ENCODE assay signal across 1 cellular context in genomic region chr19:14432817-14433453, GRCh38.
TF ChIP-seq lines count a peak whose summit lies in the region.

Gene PKN1 (plus strand): TSS chr19:14433306. CDS start chr19:14433522, 216 bp downstream.

TF ChIP-seq in HEK293, 187 proteins besides CTCF, POLR2A, EP300 and RAD21 (continued from another document and continues in another):
- TF ChIP-seq ZNF600 (tag by site-specific recombination; IDR thresholded peaks at IDR 0.05) (no peak), HOXD13 (CRISPR knock-in tag; IDR thresholded peaks at IDR 0.05; ENCODE audit: borderline replicate concordance) (no peak), ZNF335 (tag by site-specific recombination; conservative IDR thresholded peaks at IDR 0.05) (peak; percentile 59), ZNF76 (tag by site-specific recombination; IDR thresholded peaks at IDR 0.05; ENCODE audit: borderline replicate concordance, low read depth) (peak; percentile 71), ZNF148 (tag by site-specific recombination; IDR thresholded peaks at IDR 0.05; ENCODE audit: borderline replicate concordance) (no peak), ZNF626 (tag by site-specific recombination; IDR thresholded peaks at IDR 0.05) (no peak), SP3 (tag by site-specific recombination; IDR thresholded peaks at IDR 0.05) (peak; percentile 53), ZNF350 (tag by site-specific recombination; IDR thresholded peaks at IDR 0.05) (no peak), ZNF670 (tag by site-specific recombination; IDR thresholded peaks at IDR 0.05; ENCODE audit: low read depth) (no peak), GLIS1 (tag by site-specific recombination; IDR thresholded peaks at IDR 0.05) (0 out of 2 replicates have a peak, but pooled peaks have one; percentile 12), PATZ1 (tag by site-specific recombination; IDR thresholded peaks at IDR 0.05) (peak; percentile 86), FEZF1 (tag by site-specific recombination; IDR thresholded peaks at IDR 0.05) (no peak), ZNF433 (tag by site-specific recombination; IDR thresholded peaks at IDR 0.05; ENCODE audit: low read depth) (no peak), ZFP3 (tag by site-specific recombination; IDR thresholded peaks at IDR 0.05; ENCODE audit: low read depth) (no peak), ZNF624 (tag by site-specific recombination; IDR thresholded peaks at IDR 0.05) (no peak), SP2 (tag by site-specific recombination; IDR thresholded peaks at IDR 0.05) (peak; percentile 47), ZNF555 (tag by site-specific recombination; conservative IDR thresholded peaks at IDR 0.05) (no peak), ZNF560 (tag by site-specific recombination; IDR thresholded peaks at IDR 0.05; ENCODE audit: borderline replicate concordance) (no peak), KLF8 (tag by site-specific recombination; IDR thresholded peaks at IDR 0.05) (0 out of 2 replicates have a peak, but pooled peaks have one; percentile 68), ZIC2 (tag by site-specific recombination; IDR thresholded peaks at IDR 0.05) (no peak), PRDM10 (tag by site-specific recombination; IDR thresholded peaks at IDR 0.05) (peak; percentile 94), ZNF426 (tag by site-specific recombination; IDR thresholded peaks at IDR 0.05) (no peak), ZNF529 (tag by site-specific recombination; IDR thresholded peaks at IDR 0.05; ENCODE audit: insufficient replicate concordance) (no peak), ZNF610 (tag by site-specific recombination; IDR thresholded peaks at IDR 0.05; ENCODE audit: borderline replicate concordance) (no peak), ZNF645 (tag by site-specific recombination; IDR thresholded peaks at IDR 0.05) (no peak), ZSCAN30 (tag by site-specific recombination; IDR thresholded peaks at IDR 0.05) (0 out of 2 replicates have a peak, but pooled peaks have one; percentile 35), ZNF155 (tag by site-specific recombination; IDR thresholded peaks at IDR 0.05) (no peak), ZNF596 (tag by site-specific recombination; IDR thresholded peaks at IDR 0.05) (no peak), ZNF324 (tag by site-specific recombination; IDR thresholded peaks at IDR 0.05) (no peak), ZNF221 (tag by site-specific recombination; IDR thresholded peaks at IDR 0.05; ENCODE audit: borderline replicate concordance) (no peak), REPIN1 (tag by site-specific recombination; IDR thresholded peaks at IDR 0.05; ENCODE audit: low read depth) (no peak), ZNF629 (tag by site-specific recombination; IDR thresholded peaks at IDR 0.05) (no peak; the same call in 1 of the 2 replicates), ZNF274 (IDR thresholded peaks at IDR 0.05; ENCODE audit: low read length) (no peak), ZNF274 (tag by site-specific recombination; IDR thresholded peaks at IDR 0.05; ENCODE audit: borderline replicate concordance) (no peak), KLF9 (tag by site-specific recombination; IDR thresholded peaks at IDR 0.05; ENCODE audit: low read depth) (peak; percentile 80; the same call in 1 of the 2 replicates), ZBTB1 (tag by site-specific recombination; IDR thresholded peaks at IDR 0.05) (no peak)
- TF ChIP-seq, protein P1, sequence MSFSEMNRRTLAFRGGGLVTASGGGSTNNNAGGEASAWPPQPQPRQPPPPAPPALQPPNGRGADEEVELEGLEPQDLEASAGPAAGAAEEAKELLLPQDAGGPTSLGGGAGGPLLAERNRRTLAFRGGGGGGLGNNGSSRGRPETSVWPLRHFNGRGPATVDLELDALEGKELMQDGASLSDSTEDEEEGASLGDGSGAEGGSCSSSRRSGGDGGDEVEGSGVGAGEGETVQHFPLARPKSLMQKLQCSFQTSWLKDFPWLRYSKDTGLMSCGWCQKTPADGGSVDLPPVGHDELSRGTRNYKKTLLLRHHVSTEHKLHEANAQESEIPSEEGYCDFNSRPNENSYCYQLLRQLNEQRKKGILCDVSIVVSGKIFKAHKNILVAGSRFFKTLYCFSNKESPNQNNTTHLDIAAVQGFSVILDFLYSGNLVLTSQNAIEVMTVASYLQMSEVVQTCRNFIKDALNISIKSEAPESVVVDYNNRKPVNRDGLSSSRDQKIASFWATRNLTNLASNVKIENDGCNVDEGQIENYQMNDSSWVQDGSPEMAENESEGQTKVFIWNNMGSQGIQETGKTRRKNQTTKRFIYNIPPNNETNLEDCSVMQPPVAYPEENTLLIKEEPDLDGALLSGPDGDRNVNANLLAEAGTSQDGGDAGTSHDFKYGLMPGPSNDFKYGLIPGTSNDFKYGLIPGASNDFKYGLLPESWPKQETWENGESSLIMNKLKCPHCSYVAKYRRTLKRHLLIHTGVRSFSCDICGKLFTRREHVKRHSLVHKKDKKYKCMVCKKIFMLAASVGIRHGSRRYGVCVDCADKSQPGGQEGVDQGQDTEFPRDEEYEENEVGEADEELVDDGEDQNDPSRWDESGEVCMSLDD (tag by site-specific recombination; IDR thresholded peaks at IDR 0.05), result peak; percentile 88
- TF ChIP-seq, protein P2, sequence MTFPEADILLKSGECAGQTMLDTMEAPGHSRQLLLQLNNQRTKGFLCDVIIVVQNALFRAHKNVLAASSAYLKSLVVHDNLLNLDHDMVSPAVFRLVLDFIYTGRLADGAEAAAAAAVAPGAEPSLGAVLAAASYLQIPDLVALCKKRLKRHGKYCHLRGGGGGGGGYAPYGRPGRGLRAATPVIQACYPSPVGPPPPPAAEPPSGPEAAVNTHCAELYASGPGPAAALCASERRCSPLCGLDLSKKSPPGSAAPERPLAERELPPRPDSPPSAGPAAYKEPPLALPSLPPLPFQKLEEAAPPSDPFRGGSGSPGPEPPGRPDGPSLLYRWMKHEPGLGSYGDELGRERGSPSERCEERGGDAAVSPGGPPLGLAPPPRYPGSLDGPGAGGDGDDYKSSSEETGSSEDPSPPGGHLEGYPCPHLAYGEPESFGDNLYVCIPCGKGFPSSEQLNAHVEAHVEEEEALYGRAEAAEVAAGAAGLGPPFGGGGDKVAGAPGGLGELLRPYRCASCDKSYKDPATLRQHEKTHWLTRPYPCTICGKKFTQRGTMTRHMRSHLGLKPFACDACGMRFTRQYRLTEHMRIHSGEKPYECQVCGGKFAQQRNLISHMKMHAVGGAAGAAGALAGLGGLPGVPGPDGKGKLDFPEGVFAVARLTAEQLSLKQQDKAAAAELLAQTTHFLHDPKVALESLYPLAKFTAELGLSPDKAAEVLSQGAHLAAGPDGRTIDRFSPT (tag by site-specific recombination; IDR thresholded peaks at IDR 0.05), result no peak
- TF ChIP-seq, protein P3, sequence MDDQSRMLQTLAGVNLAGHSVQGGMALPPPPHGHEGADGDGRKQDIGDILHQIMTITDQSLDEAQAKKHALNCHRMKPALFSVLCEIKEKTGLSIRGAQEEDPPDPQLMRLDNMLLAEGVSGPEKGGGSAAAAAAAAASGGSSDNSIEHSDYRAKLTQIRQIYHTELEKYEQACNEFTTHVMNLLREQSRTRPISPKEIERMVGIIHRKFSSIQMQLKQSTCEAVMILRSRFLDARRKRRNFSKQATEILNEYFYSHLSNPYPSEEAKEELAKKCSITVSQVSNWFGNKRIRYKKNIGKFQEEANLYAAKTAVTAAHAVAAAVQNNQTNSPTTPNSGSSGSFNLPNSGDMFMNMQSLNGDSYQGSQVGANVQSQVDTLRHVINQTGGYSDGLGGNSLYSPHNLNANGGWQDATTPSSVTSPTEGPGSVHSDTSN (CRISPR knock-in tag; IDR thresholded peaks at IDR 0.05), result no peak
- TF ChIP-seq, protein P4, sequence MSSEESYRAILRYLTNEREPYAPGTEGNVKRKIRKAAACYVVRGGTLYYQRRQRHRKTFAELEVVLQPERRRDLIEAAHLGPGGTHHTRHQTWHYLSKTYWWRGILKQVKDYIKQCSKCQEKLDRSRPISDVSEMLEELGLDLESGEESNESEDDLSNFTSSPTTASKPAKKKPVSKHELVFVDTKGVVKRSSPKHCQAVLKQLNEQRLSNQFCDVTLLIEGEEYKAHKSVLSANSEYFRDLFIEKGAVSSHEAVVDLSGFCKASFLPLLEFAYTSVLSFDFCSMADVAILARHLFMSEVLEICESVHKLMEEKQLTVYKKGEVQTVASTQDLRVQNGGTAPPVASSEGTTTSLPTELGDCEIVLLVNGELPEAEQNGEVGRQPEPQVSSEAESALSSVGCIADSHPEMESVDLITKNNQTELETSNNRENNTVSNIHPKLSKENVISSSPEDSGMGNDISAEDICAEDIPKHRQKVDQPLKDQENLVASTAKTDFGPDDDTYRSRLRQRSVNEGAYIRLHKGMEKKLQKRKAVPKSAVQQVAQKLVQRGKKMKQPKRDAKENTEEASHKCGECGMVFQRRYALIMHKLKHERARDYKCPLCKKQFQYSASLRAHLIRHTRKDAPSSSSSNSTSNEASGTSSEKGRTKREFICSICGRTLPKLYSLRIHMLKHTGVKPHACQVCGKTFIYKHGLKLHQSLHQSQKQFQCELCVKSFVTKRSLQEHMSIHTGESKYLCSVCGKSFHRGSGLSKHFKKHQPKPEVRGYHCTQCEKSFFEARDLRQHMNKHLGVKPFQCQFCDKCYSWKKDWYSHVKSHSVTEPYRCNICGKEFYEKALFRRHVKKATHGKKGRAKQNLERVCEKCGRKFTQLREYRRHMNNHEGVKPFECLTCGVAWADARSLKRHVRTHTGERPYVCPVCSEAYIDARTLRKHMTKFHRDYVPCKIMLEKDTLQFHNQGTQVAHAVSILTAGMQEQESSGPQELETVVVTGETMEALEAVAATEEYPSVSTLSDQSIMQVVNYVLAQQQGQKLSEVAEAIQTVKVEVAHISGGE (tag by site-specific recombination; conservative IDR thresholded peaks at IDR 0.05; ENCODE audit: low read depth), result peak; percentile 45; the same call in 1 of the 2 replicates
- TF ChIP-seq, protein P5, sequence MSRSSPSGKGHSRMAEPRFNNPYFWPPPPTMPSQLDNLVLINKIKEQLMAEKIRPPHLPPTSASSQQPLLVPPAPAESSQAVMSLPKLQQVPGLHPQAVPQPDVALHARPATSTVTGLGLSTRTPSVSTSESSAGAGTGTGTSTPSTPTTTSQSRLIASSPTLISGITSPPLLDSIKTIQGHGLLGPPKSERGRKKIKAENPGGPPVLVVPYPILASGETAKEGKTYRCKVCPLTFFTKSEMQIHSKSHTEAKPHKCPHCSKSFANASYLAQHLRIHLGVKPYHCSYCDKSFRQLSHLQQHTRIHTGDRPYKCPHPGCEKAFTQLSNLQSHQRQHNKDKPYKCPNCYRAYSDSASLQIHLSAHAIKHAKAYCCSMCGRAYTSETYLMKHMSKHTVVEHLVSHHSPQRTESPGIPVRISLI (tag by site-specific recombination; IDR thresholded peaks at IDR 0.05), result no peak
